ENCODE assay signal across 8 cellular contexts in the genomic region with DNA sequence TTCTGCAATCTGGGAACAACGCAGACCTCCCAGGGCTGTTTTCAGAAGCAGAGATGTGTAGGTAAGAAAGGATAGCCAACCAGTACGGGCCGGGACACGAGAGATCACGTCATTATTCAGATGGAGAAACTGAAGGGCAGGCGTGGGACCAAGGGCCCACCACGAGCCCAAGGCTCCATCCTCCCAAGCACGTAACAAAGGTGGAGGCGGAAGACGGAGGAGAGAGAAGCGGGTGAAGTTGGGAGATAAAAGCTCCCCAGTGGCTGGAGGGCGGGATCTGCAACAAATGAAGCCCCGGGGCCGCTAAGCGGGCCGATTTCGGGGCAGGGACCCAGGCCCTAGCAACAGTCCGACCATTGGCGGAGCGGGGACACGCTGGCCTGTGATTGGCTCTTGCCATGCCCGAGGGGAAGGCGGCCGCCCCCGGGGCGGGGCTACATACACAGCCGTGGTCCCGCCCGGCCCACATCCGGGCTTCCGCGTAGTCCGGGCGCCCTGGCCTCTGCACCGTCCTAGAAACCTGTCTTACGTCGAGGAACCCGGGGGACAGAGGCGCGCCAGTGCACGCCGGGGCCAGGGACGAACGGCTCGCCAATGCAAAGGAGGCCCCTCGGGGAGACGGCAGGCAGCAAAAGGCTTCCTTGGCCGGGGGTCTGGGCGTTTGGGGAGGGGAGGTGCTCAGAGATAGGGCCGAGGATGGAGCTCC. TPM values are rescaled to one million over a fixed set of nuclear protein-coding genes. Genes with fewer than 3 reads are reported as not detected.
A peak's percentile ranks its signal among the peaks of the same experiment; 100 is the strongest.
DNase-seq lines count a peak whose midpoint lies in the region; ATAC-seq and TF ChIP-seq lines count a peak whose summit lies in the region.

No MANE protein-coding gene starts in this region.

- ATAC-seq in GM21381 (IDR thresholded peaks at IDR 0.05; ENCODE audit: unreplicated experiment) = peak; percentile 89

- H3K27me3 Mint-ChIP-seq in Caco-2 (ENCODE audit: insufficient read depth, unreplicated experiment) (no peaks in the 10 kb centered on the region), endodermal cell (ENCODE audit: insufficient read depth) (no peaks in the 10 kb centered on the region), mesothelial cell of epicardium (ENCODE audit: low read depth) (no peaks in the 10 kb centered on the region)

- peaks cover 13% of the 10 kb centered on the region for H3K4me1 Mint-ChIP-seq in Caco-2 (ENCODE audit: low read depth, unreplicated experiment)
- peaks cover 17% of the 10 kb centered on the region for H3K4me1 Mint-ChIP-seq in endodermal cell
- H3K4me1 Mint-ChIP-seq in mesothelial cell of epicardium = peaks cover 20% of the 10 kb centered on the region

- H3K27ac ChIP-seq in endodermal cell (ENCODE audit: low read depth, low read length) = peak overlapping the region; percentile 88

- H3K36me3 Mint-ChIP-seq in Caco-2 (ENCODE audit: insufficient read depth, unreplicated experiment) (peaks cover 44% of the 10 kb centered on the region), endodermal cell (ENCODE audit: low read depth) (peaks cover 8% of the 10 kb centered on the region), mesothelial cell of epicardium (peaks cover 5% of the 10 kb centered on the region)

- peak; percentile 97 to 98 for DNase-seq in Caco-2
- peak in 75 of 76 experiments; percentile 56 to 98 (median 95) for DNase-seq in HUDEP-2 (lab: John Stamatoyannopoulos, UW; ENCODE audit: unreplicated experiment in 76 of 76)
- DNase-seq in NOMO-1 treated with dmso at 0.1 percent for 144 hours (lab: John Stamatoyannopoulos, UW; ENCODE audit: unreplicated experiment) = peak; percentile 100
- DNase-seq in activated CD8-positive, alpha-beta memory T cell treated with anti-CD3 and anti-CD28 coated beads, Interleukin-2, amount 50 U/mL, for 1 hour (ENCODE audit: extremely low read depth) = peak; percentile 87
- DNase-seq in endodermal cell = peak; percentile 99
- peak; percentile 90 to 95 for DNase-seq in mesothelial cell of epicardium (ENCODE audit: low spot score in 2 of 2, unreplicated experiment in 2 of 2)
- DNase-seq in stimulated activated CD8-positive, alpha-beta memory T cell treated with anti-CD3 and anti-CD28 coated beads, Interleukin-15, amount 100 ng/mL, for 48 hours (ENCODE audit: low read depth in 2 of 2) = peak; percentile 94 to 96

- H3K4me1 ChIP-seq in Caco-2 (peaks cover 12% of the 10 kb centered on the region), endodermal cell (ENCODE audit: control insufficient read depth, insufficient read depth, low read length) (no peaks in the 10 kb centered on the region)

- no peaks in the 10 kb centered on the region; the same call in 1 of the 2 replicates for H3K36me3 ChIP-seq in Caco-2 (ENCODE audit: control insufficient read depth, insufficient read depth, low read length)
- peaks cover 14% of the 10 kb centered on the region for H3K36me3 ChIP-seq in endodermal cell (ENCODE audit: control insufficient read depth, insufficient read depth, low read length)

- POLR2A ChIA-PET in Caco-2 (lab: Charles Lee) = interaction anchor here (0.7 to 1.6 kb wide), 3 partner anchors 41 to 151 kb away, joined by 3 to 4 read pairs (median 3); a partner anchor contains a TSS

- H3K9me3 Mint-ChIP-seq in Caco-2 (ENCODE audit: unreplicated experiment) = no peaks in the 10 kb centered on the region
- H3K9me3 Mint-ChIP-seq in endodermal cell = no peaks in the 10 kb centered on the region
- H3K9me3 Mint-ChIP-seq in mesothelial cell of epicardium = no peaks in the 10 kb centered on the region

- 3 to 5% methylated on average over 17 to 50 of the region's 50 CpGs for WGBS in endodermal cell (ENCODE audit: insufficient coverage in 1 of 2, insufficient read length in 1 of 2), 2 experiments

- peak overlapping the region; percentile 80 for H3K9ac ChIP-seq in endodermal cell (ENCODE audit: extremely low read depth, low read length, poor library complexity, severe bottlenecking)

- no peaks in the 10 kb centered on the region for H3K27me3 ChIP-seq in Caco-2 (replicated peaks; ENCODE audit: control insufficient read depth, insufficient read depth, low read length)
- no peaks in the 10 kb centered on the region for H3K27me3 ChIP-seq in endodermal cell (ENCODE audit: control insufficient read depth, insufficient read depth, low read length, poor library complexity, severe bottlenecking)

- intact Hi-C loops in Caco-2 (cut with micrococcal nuclease; ENCODE audit: unreplicated experiment) = loop anchor here (2.0 kb wide), 2 partner anchors 41 to 75 kb away; a partner anchor contains a TSS

- no peak for TF ChIP-seq CTCF in Caco-2 (IDR thresholded peaks at IDR 0.05; ENCODE audit: insufficient read depth in 1 of 2, low read depth in 1 of 2, low read length in 1 of 2, severe bottlenecking in 1 of 2, unreplicated experiment in 1 of 2)
- no peak for TF ChIP-seq CTCF in endodermal cell (conservative IDR thresholded peaks at IDR 0.05)
- TF ChIP-seq CTCF in mesothelial cell of epicardium (IDR thresholded peaks at IDR 0.05; ENCODE audit: unreplicated experiment) = no peak

- CTCF ChIA-PET in Caco-2 (lab: Charles Lee) = interaction anchor here (0.5 to 1.4 kb wide), 4 partner anchors 21 to 151 kb away, joined by 3 to 7 read pairs (median 5); no protein-coding TSS in a partner anchor

- H3K4me3 Mint-ChIP-seq in Caco-2 (ENCODE audit: unreplicated experiment) (peak overlapping the region; percentile 76), endodermal cell (peak overlapping the region; percentile 84), mesothelial cell of epicardium (peak overlapping the region; percentile 82)

- H3K9me3 ChIP-seq in Caco-2 (no peaks in the 10 kb centered on the region), endodermal cell (ENCODE audit: control insufficient read depth, low read length) (no peaks in the 10 kb centered on the region)

- H3K4me3 ChIP-seq in Caco-2 (ENCODE audit: low read depth, low read length) (peak overlapping the region; percentile 54), endodermal cell (ENCODE audit: low read length) (peak overlapping the region; percentile 81)

- peak overlapping the region; percentile 72 for H3K27ac Mint-ChIP-seq in Caco-2 (ENCODE audit: unreplicated experiment)
- H3K27ac Mint-ChIP-seq in endodermal cell = peak overlapping the region; percentile 95
- H3K27ac Mint-ChIP-seq in mesothelial cell of epicardium = peak overlapping the region; percentile 98

- no TSS peak for BruUV-seq in Caco-2 (replicated peaks; lab: Mats Ljungman, UMichigan)

RNA-seq across cellular contexts. Expression of a gene that starts 15.5 kb away (rescaled TPM):
- total RNA-seq in Caco-2 (2022) (82.1 and 89.1 TPM in 2 replicates), endodermal cell (100 to 1,000 TPM; 244 to 248 TPM), mesothelial cell of epicardium (235 to 241 TPM (median 239 TPM) in 3 replicates)
- 401 TPM for polyA plus RNA-seq in endodermal cell (2013, experiment 1 of 2)
- 422 TPM for polyA plus RNA-seq in endodermal cell (2013, experiment 2 of 2)

RNA-seq across cellular contexts. Expression of a gene that starts 40.9 kb away (rescaled TPM):
- 141 and 150 TPM in 2 replicates for total RNA-seq in Caco-2 (2022)
- 100 to 1,000 TPM; 148 TPM for total RNA-seq in endodermal cell
- polyA plus RNA-seq in endodermal cell (2013, experiment 1 of 2) = 163 TPM
- polyA plus RNA-seq in endodermal cell (2013, experiment 2 of 2) = 160 TPM
- 144 to 145 TPM (median 145 TPM) in 3 replicates for total RNA-seq in mesothelial cell of epicardium

Comparison
In these comparisons a context has a peak if more than half of its experiments do, and no peak if none do; other contexts are left out.
1. Peak in every context shown above with its lines: DNase-seq, ATAC-seq, H3K4me3 ChIP-seq and H3K27ac ChIP-seq.